Comparison of ENCODE assay signal across 21 cellular contexts in the genomic region with DNA sequence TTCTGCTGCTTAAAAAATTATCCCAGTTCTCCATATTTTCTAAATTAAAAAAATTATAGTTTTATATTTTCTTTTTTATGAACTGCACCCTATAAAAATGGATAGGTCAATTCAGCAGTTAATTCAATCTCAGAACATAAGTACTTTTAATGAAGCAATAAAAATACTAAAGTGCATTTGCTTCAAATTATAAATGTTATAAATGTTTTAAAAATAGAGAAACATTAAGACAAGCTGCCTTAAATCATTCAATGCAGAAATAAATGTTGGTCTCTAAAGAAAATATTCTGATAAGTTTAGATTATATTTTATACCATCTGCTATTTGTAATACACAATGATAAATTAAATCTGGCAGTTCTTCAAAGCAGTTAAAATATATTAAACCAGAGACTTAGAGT.
A peak's percentile ranks its signal among the peaks of the same experiment; 100 is the strongest.
DNase-seq lines count a peak whose midpoint lies in the region; ATAC-seq, FAIRE-seq and TF ChIP-seq lines count a peak whose summit lies in the region.
"Had no signal": no experiment of that assay in that cellular context is flagged by ENCODE, and none has a peak within 500 bp of the region (broad histone marks: within the 10 kb centered on the region; RNA-seq: fewer than 3 reads in every experiment).

No MANE protein-coding gene starts in this region.

- FAIRE-seq in G401.6 (lab: Jason Lieb, UNC): peak; percentile 11
- FAIRE-seq in frontal cortex (lab: Jason Lieb, UNC): peak; percentile 80
- peak; percentile 79 for FAIRE-seq in pancreas (lab: Jason Lieb, UNC)
- FAIRE-seq: D721Med, GM12891, H54 had no signal

- no peak for DNase-seq in frontal cortex (ENCODE audit: low spot score in 2 of 2)
- no peak for DNase-seq in pancreas
- no peak for DNase-seq in WERI-Rb-1
- no peak for DNase-seq in NCI-H2107 treated with DMSO at 0.1 percent for 48 hours (lab: John Stamatoyannopoulos, UW; ENCODE audit: unreplicated experiment)
- no peak for DNase-seq in left ventricle myocardium inferior
- DNase-seq: AML-193; BE2C; CD4-positive, alpha-beta T cell; CD8-positive, alpha-beta memory T cell; DMS 273 treated with DMSO at 0.1 percent for 48 hours; DMS79; EL; GF-D8; GOT3; HFFc6 had no signal

- H3K27me3 ChIP-seq in pancreas (no peaks in the 10 kb centered on the region), WERI-Rb-1 (ENCODE audit: insufficient read depth, low read depth, severe bottlenecking) (no peaks in the 10 kb centered on the region), left ventricle myocardium inferior (ENCODE audit: low read depth) (no peaks in the 10 kb centered on the region)
- H3K27me3 ChIP-seq: BE2C; BLaER1 treated with 17β-estradiol and CSF1 and Interleukin-3, amounts not matched to agents 10 nM and 100 nM had no signal

- H3K27ac ChIP-seq in pancreas (no peak overlapping the region), WERI-Rb-1 (no peak overlapping the region), left ventricle myocardium inferior (replicated peaks) (no peak overlapping the region)
- H3K27ac ChIP-seq: BLaER1 treated with 17β-estradiol and CSF1 and Interleukin-3, amounts not matched to agents 10 nM and 100 nM had no signal

- no peak for ATAC-seq in pancreas

- H3K36me3 ChIP-seq in pancreas (no peaks in the 10 kb centered on the region), WERI-Rb-1 (peaks cover 24% of the 10 kb centered on the region), left ventricle myocardium inferior (no peaks in the 10 kb centered on the region)
- H3K36me3 ChIP-seq: BLaER1 treated with 17β-estradiol and CSF1 and Interleukin-3, amounts not matched to agents 10 nM and 100 nM; HAP-1 had no signal

- TF ChIP-seq CTCF in pancreas (IDR thresholded peaks at IDR 0.05) (no peak), WERI-Rb-1 (IDR thresholded peaks at IDR 0.05; ENCODE audit: low read depth, low read length) (no peak), left ventricle myocardium inferior (IDR thresholded peaks at IDR 0.05; ENCODE audit: borderline replicate concordance) (no peak)

- intact Hi-C loops in pancreas (cut with DNase I) (no loop called here), left ventricle myocardium inferior (cut with micrococcal nuclease) (no loop called here)

- no peaks in the 10 kb centered on the region for H3K9me3 ChIP-seq in pancreas
- no peaks in the 10 kb centered on the region for H3K9me3 ChIP-seq in WERI-Rb-1 (ENCODE audit: severe bottlenecking)
- no peaks in the 10 kb centered on the region for H3K9me3 ChIP-seq in left ventricle myocardium inferior (replicated peaks)
- H3K9me3 ChIP-seq: BE2C; BLaER1 treated with 17β-estradiol and CSF1 and Interleukin-3, amounts not matched to agents 10 nM and 100 nM; HAP-1 had no signal

- H3K4me1 ChIP-seq in pancreas (no peaks in the 10 kb centered on the region), left ventricle myocardium inferior (no peaks in the 10 kb centered on the region)
- H3K4me1 ChIP-seq: BE2C; BLaER1 treated with 17β-estradiol and CSF1 and Interleukin-3, amounts not matched to agents 10 nM and 100 nM; HAP-1 had no signal

- no peak overlapping the region for H3K4me3 ChIP-seq in pancreas
- H3K4me3 ChIP-seq in WERI-Rb-1 (ENCODE audit: low read depth, low read length): no peak overlapping the region
- H3K4me3 ChIP-seq in left ventricle myocardium inferior: no peak overlapping the region
- H3K4me3 ChIP-seq: BLaER1 treated with 17β-estradiol and CSF1 and Interleukin-3, amounts not matched to agents 10 nM and 100 nM; HAP-1 had no signal
